ENCODE assay signal across 8 cellular contexts in the genomic region with DNA sequence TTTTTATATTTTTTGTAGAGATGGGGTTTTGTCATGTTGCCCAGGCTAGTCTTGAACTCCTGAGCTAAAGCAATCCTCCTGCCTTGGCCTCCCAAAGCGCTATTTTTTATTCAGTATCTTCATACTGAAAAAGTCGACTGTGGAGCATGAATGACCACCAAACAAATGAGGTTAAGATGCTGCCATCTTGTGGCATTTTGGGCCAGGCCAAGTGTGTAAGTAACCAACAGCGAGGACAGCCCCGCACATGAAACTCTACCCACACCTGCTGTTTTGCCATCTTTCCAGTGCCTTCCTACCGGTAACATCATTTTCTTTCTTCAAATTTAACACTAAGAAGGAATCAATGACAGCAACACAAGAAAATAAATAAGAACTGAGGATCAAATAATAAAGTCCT. TPM values are rescaled to one million over a fixed set of nuclear protein-coding genes. Genes with fewer than 3 reads are reported as not detected.
DNase-seq lines count a peak whose midpoint lies in the region; TF ChIP-seq lines count a peak whose summit lies in the region.

No MANE protein-coding gene starts in this region.

- in situ Hi-C loops in SK-MEL-5 (cut with HindIII; ENCODE audit: low pct_unique_long_range_greater_than_20kb, low sequenced_read_pairs): no loop called here

- DNase-seq in Daoy (ENCODE audit: low read depth) (peak; percentile 13), SK-MEL-5 (ENCODE audit: low read depth, low spot score) (peak; percentile 54), inferior parietal cortex (ENCODE audit: extremely low spot score) (peak; percentile 42), 8988T (no peak), NCI-H345 treated with DMSO at 0.1 percent for 48 hours (lab: John Stamatoyannopoulos, UW; ENCODE audit: unreplicated experiment) (no peak), NCI-H774 (lab: John Stamatoyannopoulos, UW) (no peak)
- no peak for DNase-seq in stimulated activated CD4-positive, alpha-beta T cell treated with anti-CD3 and anti-CD28 coated beads, Interleukin-4, amount 100 ng/mL, for 4 hours

- TF ChIP-seq RAD21 in Ishikawa (IDR thresholded peaks at IDR 0.05; ENCODE audit: low read depth): peak; percentile 45

- TF ChIP-seq EP300 in Ishikawa (IDR thresholded peaks at IDR 0.05; ENCODE audit: borderline replicate concordance): no peak

TF ChIP-seq in Ishikawa, 13 proteins besides CTCF, POLR2A, EP300 and RAD21:
- TF ChIP-seq TEAD4 (IDR thresholded peaks at IDR 0.05) (no peak), YY1 (IDR thresholded peaks at IDR 0.05; ENCODE audit: low read depth) (no peak), NFIC (IDR thresholded peaks at IDR 0.05) (no peak)
- TF ChIP-seq, protein P1, sequence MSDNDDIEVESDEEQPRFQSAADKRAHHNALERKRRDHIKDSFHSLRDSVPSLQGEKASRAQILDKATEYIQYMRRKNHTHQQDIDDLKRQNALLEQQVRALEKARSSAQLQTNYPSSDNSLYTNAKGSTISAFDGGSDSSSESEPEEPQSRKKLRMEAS (IDR thresholded peaks at IDR 0.05): no peak
- TF ChIP-seq, protein P2, sequence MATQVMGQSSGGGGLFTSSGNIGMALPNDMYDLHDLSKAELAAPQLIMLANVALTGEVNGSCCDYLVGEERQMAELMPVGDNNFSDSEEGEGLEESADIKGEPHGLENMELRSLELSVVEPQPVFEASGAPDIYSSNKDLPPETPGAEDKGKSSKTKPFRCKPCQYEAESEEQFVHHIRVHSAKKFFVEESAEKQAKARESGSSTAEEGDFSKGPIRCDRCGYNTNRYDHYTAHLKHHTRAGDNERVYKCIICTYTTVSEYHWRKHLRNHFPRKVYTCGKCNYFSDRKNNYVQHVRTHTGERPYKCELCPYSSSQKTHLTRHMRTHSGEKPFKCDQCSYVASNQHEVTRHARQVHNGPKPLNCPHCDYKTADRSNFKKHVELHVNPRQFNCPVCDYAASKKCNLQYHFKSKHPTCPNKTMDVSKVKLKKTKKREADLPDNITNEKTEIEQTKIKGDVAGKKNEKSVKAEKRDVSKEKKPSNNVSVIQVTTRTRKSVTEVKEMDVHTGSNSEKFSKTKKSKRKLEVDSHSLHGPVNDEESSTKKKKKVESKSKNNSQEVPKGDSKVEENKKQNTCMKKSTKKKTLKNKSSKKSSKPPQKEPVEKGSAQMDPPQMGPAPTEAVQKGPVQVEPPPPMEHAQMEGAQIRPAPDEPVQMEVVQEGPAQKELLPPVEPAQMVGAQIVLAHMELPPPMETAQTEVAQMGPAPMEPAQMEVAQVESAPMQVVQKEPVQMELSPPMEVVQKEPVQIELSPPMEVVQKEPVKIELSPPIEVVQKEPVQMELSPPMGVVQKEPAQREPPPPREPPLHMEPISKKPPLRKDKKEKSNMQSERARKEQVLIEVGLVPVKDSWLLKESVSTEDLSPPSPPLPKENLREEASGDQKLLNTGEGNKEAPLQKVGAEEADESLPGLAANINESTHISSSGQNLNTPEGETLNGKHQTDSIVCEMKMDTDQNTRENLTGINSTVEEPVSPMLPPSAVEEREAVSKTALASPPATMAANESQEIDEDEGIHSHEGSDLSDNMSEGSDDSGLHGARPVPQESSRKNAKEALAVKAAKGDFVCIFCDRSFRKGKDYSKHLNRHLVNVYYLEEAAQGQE (IDR thresholded peaks at IDR 0.05; ENCODE audit: low read depth): no peak
- TF ChIP-seq, protein P3, sequence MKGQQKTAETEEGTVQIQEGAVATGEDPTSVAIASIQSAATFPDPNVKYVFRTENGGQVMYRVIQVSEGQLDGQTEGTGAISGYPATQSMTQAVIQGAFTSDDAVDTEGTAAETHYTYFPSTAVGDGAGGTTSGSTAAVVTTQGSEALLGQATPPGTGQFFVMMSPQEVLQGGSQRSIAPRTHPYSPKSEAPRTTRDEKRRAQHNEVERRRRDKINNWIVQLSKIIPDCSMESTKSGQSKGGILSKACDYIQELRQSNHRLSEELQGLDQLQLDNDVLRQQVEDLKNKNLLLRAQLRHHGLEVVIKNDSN (IDR thresholded peaks at IDR 0.05): no peak

RNA-seq across cellular contexts. Expression of a gene that starts 32.2 kb away (rescaled TPM):
- 0.06 and 0.23 TPM in 2 replicates for total RNA-seq in Daoy (2014; rRNA removed; shearing (Covaris generic))
- total RNA-seq in SK-MEL-5 (2014; rRNA removed; shearing (Covaris generic)): 0.67 and 1.4 TPM in 2 replicates
- polyA plus RNA-seq in SK-MEL-5 (2015; cell fraction: cytosol; rRNA removed): 0.80 and 1.4 TPM in 2 replicates
- 1.3 and 1.8 TPM in 2 replicates for polyA plus RNA-seq in SK-MEL-5 (2015; cell fraction: nucleus; rRNA removed)

Comparison
In these comparisons a context has a peak if more than half of its experiments do, and no peak if none do; other contexts are left out.
1. DNase-seq: peak in Daoy (single experiment), SK-MEL-5 (single experiment) and inferior parietal cortex (single experiment); none in stimulated activated CD4-positive, alpha-beta T cell treated with anti-CD3 and anti-CD28 coated beads, Interleukin-4, amount 100 ng/mL, for 4 hours (0 of 2), 8988T (single experiment), NCI-H345 treated with DMSO at 0.1 percent for 48 hours (single experiment) and NCI-H774 (single experiment).